In the genomic region with DNA sequence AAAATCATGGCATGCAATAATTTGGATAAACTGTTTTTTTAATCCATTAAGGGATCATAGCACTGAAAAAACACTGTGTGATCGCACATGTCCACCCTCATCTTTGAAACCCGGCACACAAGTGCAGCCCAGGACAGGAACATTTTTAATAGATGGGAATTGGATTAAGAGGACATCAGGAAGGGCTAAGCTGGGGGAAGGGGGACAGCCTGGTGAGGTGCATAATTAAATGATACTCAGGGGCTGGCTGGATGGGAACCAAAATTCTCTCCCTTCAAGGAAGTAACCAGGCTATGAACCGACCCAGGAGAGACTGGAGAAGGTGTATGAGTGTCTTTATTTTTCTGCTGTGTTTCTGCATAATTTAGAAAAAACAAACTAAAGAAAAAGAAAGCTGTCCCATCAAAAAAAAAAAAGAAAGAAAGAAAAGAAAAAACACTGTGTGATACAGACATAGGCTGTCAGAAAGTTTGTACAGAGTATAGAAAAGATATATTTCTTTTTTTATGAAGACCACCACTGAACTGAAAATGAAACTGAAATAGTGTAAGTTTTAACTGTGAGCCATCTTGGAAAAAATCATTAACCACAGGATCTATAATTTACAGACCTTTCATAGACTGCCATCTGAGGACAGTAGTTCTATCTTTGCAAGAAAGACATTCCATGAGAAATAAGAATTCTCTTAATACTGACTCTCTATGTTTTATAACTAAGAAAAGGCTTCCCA, we compare ENCODE assay signal across 17 cellular contexts.
"Had no signal": no experiment of that assay in that cellular context is flagged by ENCODE, and none has a peak within 500 bp of the region (broad histone marks: within the 10 kb centered on the region; RNA-seq: fewer than 3 reads in every experiment).

No MANE protein-coding gene starts in this region.

- H3K9me3 ChIP-seq: ascending aorta, gastroesophageal sphincter, left ventricle myocardium inferior, spleen, upper lobe of left lung had no signal

- H3K4me3 ChIP-seq: ascending aorta, gastroesophageal sphincter, left ventricle myocardium inferior, spleen, upper lobe of left lung had no signal

- H3K4me3 Mint-ChIP-seq: activated CD4-positive, alpha-beta T cell treated with anti-CD3 and anti-CD28 coated beads, Interleukin-2, amount 10 ng/mL, durations not matched to agents 7 days and 5 days; activated naive CD8-positive, alpha-beta T cell treated with anti-CD3 and anti-CD28 coated beads, Interleukin-2, amount 50 U/mL, for 24 hours; natural killer cell; stimulated activated naive CD8-positive, alpha-beta T cell treated with anti-CD3 and anti-CD28 coated beads, Interleukin-15, Interleukin-2, amounts not matched to agents 100 ng/mL and 50 ng/mL, for 24 hours; T-helper 2 cell treated with Interferon-gamma antibody and Interleukin-4, amounts not matched to agents 5 μg/mL and 100 μg/mL, for 36 hours had no signal

- H3K27me3 Mint-ChIP-seq: progenitor cell of endocrine pancreas had no signal

- DNase-seq: activated CD4-positive, alpha-beta T cell treated with anti-CD3 and anti-CD28 coated beads, Interleukin-2, amount 10 ng/mL, durations not matched to agents 7 days and 5 days; activated CD4-positive, CD25-positive, alpha-beta regulatory T cell; activated CD8-positive, alpha-beta memory T cell treated with anti-CD3 and anti-CD28 coated beads for 24 hours; activated naive CD4-positive, alpha-beta T cell; activated naive CD8-positive, alpha-beta T cell treated with anti-CD3 and anti-CD28 coated beads, Interleukin-2, amount 50 U/mL, for 24 hours; left ventricle myocardium inferior; mesenchymal stem cell; natural killer cell; nucleus accumbens; spleen; upper lobe of left lung had no signal

- ATAC-seq: activated naive CD8-positive, alpha-beta T cell treated with anti-CD3 and anti-CD28 coated beads, Interleukin-2, amount 50 U/mL, for 24 hours; gastroesophageal sphincter; natural killer cell; sciatic nerve had no signal

- H3K27ac Mint-ChIP-seq: activated CD4-positive, alpha-beta T cell treated with anti-CD3 and anti-CD28 coated beads, Interleukin-2, amount 10 ng/mL, durations not matched to agents 7 days and 5 days; activated naive CD8-positive, alpha-beta T cell treated with anti-CD3 and anti-CD28 coated beads, Interleukin-2, amount 50 U/mL, for 24 hours; natural killer cell; progenitor cell of endocrine pancreas; stimulated activated naive CD8-positive, alpha-beta T cell treated with anti-CD3 and anti-CD28 coated beads, Interleukin-15, Interleukin-2, amounts not matched to agents 100 ng/mL and 50 ng/mL, for 24 hours; T-helper 2 cell treated with Interferon-gamma antibody and Interleukin-4, amounts not matched to agents 5 μg/mL and 100 μg/mL, for 36 hours had no signal

- H3K4me1 ChIP-seq: ascending aorta, gastroesophageal sphincter, left ventricle myocardium inferior, spleen had no signal

- H3K27ac ChIP-seq: ascending aorta, gastroesophageal sphincter, left ventricle myocardium inferior, spleen, upper lobe of left lung had no signal

- H3K27me3 ChIP-seq: ascending aorta, gastroesophageal sphincter, spleen, upper lobe of left lung had no signal

- H3K36me3 ChIP-seq: ascending aorta, gastroesophageal sphincter, left ventricle myocardium inferior, spleen, upper lobe of left lung had no signal
